Comparison of ENCODE assay signal across 9 cellular contexts in genomic region chr15:89898628-89899302, GRCh38.
DNase-seq lines count a peak whose midpoint lies in the region; ATAC-seq and TF ChIP-seq lines count a peak whose summit lies in the region.
"Had no signal": no experiment of that assay in that cellular context is flagged by ENCODE, and none has a peak within 500 bp of the region (broad histone marks: within the 10 kb centered on the region; RNA-seq: fewer than 3 reads in every experiment).

No MANE protein-coding gene starts in this region.

- DNase-seq in AG09309 (ENCODE audit: low read depth) (no peak), GM10248 (ENCODE audit: extremely low spot score) (peak; percentile 78), OCI-M2 (lab: John Stamatoyannopoulos, UW; ENCODE audit: unreplicated experiment) (peak; percentile 15), iPS-NIHi7 (ENCODE audit: extremely low spot score) (peak; percentile 84)
- peak; percentile 38 for DNase-seq in activated naive CD4-positive, alpha-beta T cell treated with Interleukin-2 at 50 U/mL for 16 hours
- peak; percentile 28 for DNase-seq in stimulated activated naive B cell treated with anti-CD40 and anti-IgM and Interleukin-4, amounts not matched to agents 10 μg/mL and 1 μg/mL and 100 μg/mL, for 72 hours

- H3K4me1 Mint-ChIP-seq in stimulated activated naive B cell treated with anti-CD40 and anti-IgM and Interleukin-4, amounts not matched to agents 10 μg/mL and 1 μg/mL and 100 μg/mL, for 72 hours: peaks cover 6 to 12% of the 10 kb centered on the region in 2 donors

- TF ChIP-seq CTCF in AG09309 (IDR thresholded peaks at IDR 0.05; ENCODE audit: control insufficient read depth, insufficient read depth, low read depth, low read length, missing control alignments) (peak; percentile 60), GM10248 (IDR thresholded peaks at IDR 0.05; ENCODE audit: control extremely low read depth, extremely low read depth, low read depth, missing control alignments) (peak; percentile 59)

- H3K27ac Mint-ChIP-seq in stimulated activated naive B cell treated with anti-CD40 and anti-IgM and Interleukin-4, amounts not matched to agents 10 μg/mL and 1 μg/mL and 100 μg/mL, for 72 hours: no peak overlapping the region
- H3K27ac Mint-ChIP-seq: IgD-negative memory B cell had no signal

- no peaks in the 10 kb centered on the region for H3K36me3 Mint-ChIP-seq in stimulated activated naive B cell treated with anti-CD40 and anti-IgM and Interleukin-4, amounts not matched to agents 10 μg/mL and 1 μg/mL and 100 μg/mL, for 72 hours
- H3K36me3 Mint-ChIP-seq: IgD-negative memory B cell had no signal

- CTCF ChIA-PET in GM10248 (lab: Yijun Ruan, JAX): interaction anchor here (0.6 to 5.4 kb wide), 25 partner anchors 8 to 245 kb away, joined by 3 to 42 read pairs (median 4); partner anchors contain the start of gene IDH2

- no peak overlapping the region for H3K4me3 ChIP-seq in AG09309 (ENCODE audit: control insufficient read depth, low read depth, low read length)

- H3K9me3 Mint-ChIP-seq in stimulated activated naive B cell treated with anti-CD40 and anti-IgM and Interleukin-4, amounts not matched to agents 10 μg/mL and 1 μg/mL and 100 μg/mL, for 72 hours: no peaks in the 10 kb centered on the region
- H3K9me3 Mint-ChIP-seq: IgD-negative memory B cell had no signal

- POLR2A ChIA-PET in GM10248 (lab: Yijun Ruan, JAX): no interaction called here

- H3K4me3 Mint-ChIP-seq in stimulated activated naive B cell treated with anti-CD40 and anti-IgM and Interleukin-4, amounts not matched to agents 10 μg/mL and 1 μg/mL and 100 μg/mL, for 72 hours: no peak overlapping the region

- ATAC-seq in HG03095 (IDR thresholded peaks at IDR 0.05; ENCODE audit: unreplicated experiment) (peak; percentile 51), HG03469 (IDR thresholded peaks at IDR 0.05; ENCODE audit: unreplicated experiment) (no peak)
- ATAC-seq in stimulated activated naive B cell treated with anti-CD40 and anti-IgM and Interleukin-4, amounts not matched to agents 10 μg/mL and 1 μg/mL and 100 μg/mL, for 72 hours (replicated peaks): peak; percentile 69 to 71

- no peaks in the 10 kb centered on the region for H3K27me3 Mint-ChIP-seq in stimulated activated naive B cell treated with anti-CD40 and anti-IgM and Interleukin-4, amounts not matched to agents 10 μg/mL and 1 μg/mL and 100 μg/mL, for 72 hours
- H3K27me3 Mint-ChIP-seq: IgD-negative memory B cell had no signal
